16 cellular contexts compared by ENCODE assay signal in the genomic region with DNA sequence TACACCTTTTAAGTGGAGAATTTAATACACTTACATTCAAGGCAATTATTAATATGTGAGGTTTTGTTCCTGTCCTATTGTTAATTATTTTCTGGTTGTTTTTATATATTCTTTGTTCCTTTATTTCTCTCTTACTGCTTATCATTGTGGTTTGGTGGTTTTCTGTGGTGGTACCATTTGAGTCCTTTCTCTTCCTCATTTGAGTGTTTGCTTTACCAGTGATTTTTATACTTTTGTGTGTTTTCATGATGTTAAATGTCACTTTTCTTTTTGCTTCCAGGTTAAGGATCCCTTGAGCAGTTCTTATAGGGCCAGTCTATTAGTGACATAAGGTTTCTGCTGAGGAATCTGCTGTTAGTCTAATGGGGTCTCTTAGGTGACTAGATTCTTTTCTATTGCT.
A peak's percentile ranks its signal among the peaks of the same experiment; 100 is the strongest.
DNase-seq lines count a peak whose midpoint lies in the region; ATAC-seq, FAIRE-seq and TF ChIP-seq lines count a peak whose summit lies in the region.
"Had no signal": no experiment of that assay in that cellular context is flagged by ENCODE, and none has a peak within 500 bp of the region (broad histone marks: within the 10 kb centered on the region; RNA-seq: fewer than 3 reads in every experiment).

No MANE protein-coding gene starts in this region.

- H3K4me1 ChIP-seq in testis = no peaks in the 10 kb centered on the region
- H3K4me1 ChIP-seq in effector memory CD4-positive, alpha-beta T cell (ENCODE audit: control insufficient read depth, insufficient read depth, low read length, poor library complexity, severe bottlenecking) = no peaks in the 10 kb centered on the region
- H3K4me1 ChIP-seq: HAP-1 had no signal

- DNase-seq in GM12891 (ENCODE audit: insufficient read length, low spot score) (no peak), OCI-M1 (lab: John Stamatoyannopoulos, UW) (peak; percentile 65), DMS 273 (lab: John Stamatoyannopoulos, UW; ENCODE audit: unreplicated experiment) (no peak), testis (no peak)
- no peak for DNase-seq in activated naive CD8-positive, alpha-beta T cell treated with anti-CD3 and anti-CD28 coated beads for 36 hours
- DNase-seq in effector memory CD4-positive, alpha-beta T cell = no peak
- DNase-seq: activated naive CD4-positive, alpha-beta T cell treated with anti-CD3 and anti-CD28 coated beads, Interleukin-2, amount 50 U/mL, for 16 hours; central memory CD4-positive, alpha-beta T cell; DND-41; glutamatergic neuron; MG63; stimulated activated CD4-positive, alpha-beta T cell treated with anti-CD3 and anti-CD28 coated beads, Interleukin-4, amount 100 ng/mL, for 4 hours had no signal

- no peaks in the 10 kb centered on the region for H3K9me3 ChIP-seq in testis
- no peaks in the 10 kb centered on the region for H3K9me3 ChIP-seq in effector memory CD4-positive, alpha-beta T cell (ENCODE audit: control insufficient read depth, low read length)
- H3K9me3 ChIP-seq: HAP-1 had no signal

- TF ChIP-seq POLR2A in GM12891 (IDR thresholded peaks at IDR 0.05; ENCODE audit: low read depth, low read length) = no peak
- TF ChIP-seq POLR2A in testis (IDR thresholded peaks at IDR 0.05) = no peak

- H3K27me3 Mint-ChIP-seq in activated naive CD8-positive, alpha-beta T cell treated with anti-CD3 and anti-CD28 coated beads for 36 hours = peaks cover 43% of the 10 kb centered on the region

- no peak overlapping the region for H3K4me3 ChIP-seq in testis
- no peak overlapping the region for H3K4me3 ChIP-seq in effector memory CD4-positive, alpha-beta T cell (ENCODE audit: insufficient read depth, low read depth, low read length, poor library complexity, severe bottlenecking)
- H3K4me3 ChIP-seq: HAP-1, MG63 had no signal

- no peak overlapping the region for H3K4me3 Mint-ChIP-seq in activated naive CD8-positive, alpha-beta T cell treated with anti-CD3 and anti-CD28 coated beads for 36 hours
- H3K4me3 Mint-ChIP-seq: stimulated activated naive CD8-positive, alpha-beta T cell treated with anti-CD3 and anti-CD28 coated beads, Interleukin-15, Interleukin-2, amounts not matched to agents 100 ng/mL and 50 ng/mL, for 24 hours had no signal

- H3K36me3 ChIP-seq in testis (ENCODE audit: low read depth, missing control alignments) = no peaks in the 10 kb centered on the region
- H3K36me3 ChIP-seq in effector memory CD4-positive, alpha-beta T cell (ENCODE audit: control insufficient read depth, insufficient read depth, low read length) = no peaks in the 10 kb centered on the region
- H3K36me3 ChIP-seq: HAP-1 had no signal

- intact Hi-C loops in testis (cut with DNase I; ENCODE audit: low total_unique reads) = no loop called here

- no peaks in the 10 kb centered on the region for H3K36me3 Mint-ChIP-seq in activated naive CD8-positive, alpha-beta T cell treated with anti-CD3 and anti-CD28 coated beads for 36 hours

- FAIRE-seq in GM12891 (lab: Jason Lieb, UNC) = peak; percentile 16

- ATAC-seq in GM21381 (IDR thresholded peaks at IDR 0.05; ENCODE audit: unreplicated experiment) (peak; percentile 47), HG03159 (IDR thresholded peaks at IDR 0.05; ENCODE audit: unreplicated experiment) (peak; percentile 66)

- TF ChIP-seq CTCF in testis (IDR thresholded peaks at IDR 0.05) = no peak

- peaks cover 23% of the 10 kb centered on the region for H3K9me3 Mint-ChIP-seq in activated naive CD8-positive, alpha-beta T cell treated with anti-CD3 and anti-CD28 coated beads for 36 hours

- no peaks in the 10 kb centered on the region for H3K27me3 ChIP-seq in testis
- H3K27me3 ChIP-seq in effector memory CD4-positive, alpha-beta T cell (replicated peaks; ENCODE audit: control insufficient read depth, insufficient read depth, low read length, poor library complexity, severe bottlenecking) = peaks cover 4% of the 10 kb centered on the region
- H3K27me3 ChIP-seq: MG63 had no signal

- peaks cover 6% of the 10 kb centered on the region for H3K4me1 Mint-ChIP-seq in activated naive CD8-positive, alpha-beta T cell treated with anti-CD3 and anti-CD28 coated beads for 36 hours

- no peak overlapping the region for H3K27ac Mint-ChIP-seq in activated naive CD8-positive, alpha-beta T cell treated with anti-CD3 and anti-CD28 coated beads for 36 hours
- H3K27ac Mint-ChIP-seq: stimulated activated naive CD8-positive, alpha-beta T cell treated with anti-CD3 and anti-CD28 coated beads, Interleukin-15, Interleukin-2, amounts not matched to agents 100 ng/mL and 50 ng/mL, for 24 hours had no signal

- H3K27ac ChIP-seq in testis = no peak overlapping the region
- no peak overlapping the region for H3K27ac ChIP-seq in effector memory CD4-positive, alpha-beta T cell (ENCODE audit: insufficient read depth, low read length, poor library complexity, severe bottlenecking)

TF ChIP-seq in GM12891, 5 proteins besides CTCF, POLR2A, EP300 and RAD21:
- TF ChIP-seq SPI1 (IDR thresholded peaks at IDR 0.05; ENCODE audit: low read depth, low read length) (peak; percentile 88), PAX5 (IDR thresholded peaks at IDR 0.05; ENCODE audit: insufficient read depth, low read length, severe bottlenecking) (no peak), TAF1 (IDR thresholded peaks at IDR 0.05; ENCODE audit: low read depth, low read length) (no peak), POU2F2 (IDR thresholded peaks at IDR 0.05; ENCODE audit: low read depth, low read length) (no peak), POLR2AphosphoS5 (IDR thresholded peaks at IDR 0.05; ENCODE audit: low read depth, low read length) (no peak)
